1 cellular context compared by ENCODE assay signal in genomic region chr11:60866911-60867870, GRCh38.
A peak's percentile ranks its signal among the peaks of the same experiment; 100 is the strongest.
TF ChIP-seq lines count a peak whose summit lies in the region.

ZP1 (plus strand) TSS chr11:60867542; CDS start chr11:60867562, 20 bp downstream.

TF ChIP-seq in HepG2, 621 proteins besides CTCF, POLR2A, EP300 and RAD21 (continued from another document):
- TF ChIP-seq ZFX (CRISPR knock-in tag; IDR thresholded peaks at IDR 0.05; ENCODE audit: low read depth) (peak; percentile 37; the same call in 1 of the 2 replicates), HHEX (CRISPR knock-in tag; IDR thresholded peaks at IDR 0.05) (no peak)
- TF ChIP-seq, protein P1, sequence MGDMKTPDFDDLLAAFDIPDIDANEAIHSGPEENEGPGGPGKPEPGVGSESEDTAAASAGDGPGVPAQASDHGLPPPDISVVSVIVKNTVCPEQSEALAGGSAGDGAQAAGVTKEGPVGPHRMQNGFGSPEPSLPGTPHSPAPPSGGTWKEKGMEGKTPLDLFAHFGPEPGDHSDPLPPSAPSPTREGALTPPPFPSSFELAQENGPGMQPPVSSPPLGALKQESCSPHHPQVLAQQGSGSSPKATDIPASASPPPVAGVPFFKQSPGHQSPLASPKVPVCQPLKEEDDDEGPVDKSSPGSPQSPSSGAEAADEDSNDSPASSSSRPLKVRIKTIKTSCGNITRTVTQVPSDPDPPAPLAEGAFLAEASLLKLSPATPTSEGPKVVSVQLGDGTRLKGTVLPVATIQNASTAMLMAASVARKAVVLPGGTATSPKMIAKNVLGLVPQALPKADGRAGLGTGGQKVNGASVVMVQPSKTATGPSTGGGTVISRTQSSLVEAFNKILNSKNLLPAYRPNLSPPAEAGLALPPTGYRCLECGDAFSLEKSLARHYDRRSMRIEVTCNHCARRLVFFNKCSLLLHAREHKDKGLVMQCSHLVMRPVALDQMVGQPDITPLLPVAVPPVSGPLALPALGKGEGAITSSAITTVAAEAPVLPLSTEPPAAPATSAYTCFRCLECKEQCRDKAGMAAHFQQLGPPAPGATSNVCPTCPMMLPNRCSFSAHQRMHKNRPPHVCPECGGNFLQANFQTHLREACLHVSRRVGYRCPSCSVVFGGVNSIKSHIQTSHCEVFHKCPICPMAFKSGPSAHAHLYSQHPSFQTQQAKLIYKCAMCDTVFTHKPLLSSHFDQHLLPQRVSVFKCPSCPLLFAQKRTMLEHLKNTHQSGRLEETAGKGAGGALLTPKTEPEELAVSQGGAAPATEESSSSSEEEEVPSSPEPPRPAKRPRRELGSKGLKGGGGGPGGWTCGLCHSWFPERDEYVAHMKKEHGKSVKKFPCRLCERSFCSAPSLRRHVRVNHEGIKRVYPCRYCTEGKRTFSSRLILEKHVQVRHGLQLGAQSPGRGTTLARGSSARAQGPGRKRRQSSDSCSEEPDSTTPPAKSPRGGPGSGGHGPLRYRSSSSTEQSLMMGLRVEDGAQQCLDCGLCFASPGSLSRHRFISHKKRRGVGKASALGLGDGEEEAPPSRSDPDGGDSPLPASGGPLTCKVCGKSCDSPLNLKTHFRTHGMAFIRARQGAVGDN (CRISPR knock-in tag; IDR thresholded peaks at IDR 0.05), result peak; percentile 50
TF ChIP-seq in HepG2: peak in this region for 6.
